Comparison of ENCODE assay signal across 8 cellular contexts in genomic region chr1:42657981-42658879, GRCh38. TPM values are rescaled to one million over a fixed set of nuclear protein-coding genes. Genes with fewer than 3 reads are reported as not detected.
A peak's percentile ranks its signal among the peaks of the same experiment; 100 is the strongest.
DNase-seq lines count a peak whose midpoint lies in the region; ATAC-seq and TF ChIP-seq lines count a peak whose summit lies in the region.

TSS of gene PPIH (plus strand) at chr1:42658423. CDS start at chr1:42658447, 24 bp downstream.

- H3K27ac Mint-ChIP-seq in natural killer cell, result peak within 1 kb of the TSS; percentile 93 to 94

- no peaks in the 10 kb centered on the region for H3K27me3 Mint-ChIP-seq in natural killer cell (ENCODE audit: low read depth in 2 of 2)

- no peaks in the 10 kb centered on the region for H3K27me3 ChIP-seq in Loucy (ENCODE audit: insufficient read depth, low read length, poor library complexity, severe bottlenecking)

- peaks cover 16% of the 10 kb centered on the region for H4K20me1 ChIP-seq in Loucy (ENCODE audit: insufficient read depth, low read length, poor library complexity, severe bottlenecking)

- H3K4me1 Mint-ChIP-seq in natural killer cell, result peaks cover 38 to 45% of the 10 kb centered on the region in 2 donors

- peak within 1 kb of the TSS; percentile 87 for H2AFZ ChIP-seq in Loucy (ENCODE audit: low read length)

- H3K4me3 ChIP-seq in Loucy (ENCODE audit: low read length, poor library complexity, severe bottlenecking), result peak within 1 kb of the TSS; percentile 80

- H3K9me3 ChIP-seq in Loucy (ENCODE audit: insufficient read depth, low read depth, low read length), result no peaks in the 10 kb centered on the region

- peaks cover 42% of the 10 kb centered on the region for H3K79me2 ChIP-seq in Loucy (ENCODE audit: insufficient read depth, low read length)

- peaks cover 41% of the 10 kb centered on the region for H3K4me1 ChIP-seq in Loucy (ENCODE audit: insufficient read depth, low read length, poor library complexity, severe bottlenecking)

- DNase-seq in ELR (ENCODE audit: low read depth) (peak; percentile 95), H4 (ENCODE audit: low spot score) (peak; percentile 94), fibroblast of peridontal ligament (ENCODE audit: extremely low read depth) (peak; percentile 87), natural killer cell (peak; percentile 87)
- peak; percentile 93 for DNase-seq in activated T-helper 9 cell treated with anti-CD3 and anti-CD28 coated beads, Interleukin-2, amount 50 U/mL, for 16 hours (ENCODE audit: low read depth)
- DNase-seq in stimulated activated naive CD4-positive, alpha-beta T cell treated with Interleukin-2 at 50 U/mL for 16 hours (lab: John Stamatoyannopoulos, UW), result peak; percentile 96

- peak; percentile 97 to 99 (median 98) for ATAC-seq in natural killer cell

- peak within 1 kb of the TSS; percentile 98 for H3K4me3 Mint-ChIP-seq in natural killer cell

- intact Hi-C loops in natural killer cell (cut with micrococcal nuclease), result loop anchor here (1.0 kb wide), 1 partner anchor 24 kb away; the partner anchor contains the start of gene YBX1

- peak within 1 kb of the TSS; percentile 79 for H3K9ac ChIP-seq in Loucy (ENCODE audit: low read depth, low read length, poor library complexity, severe bottlenecking)

- no peaks in the 10 kb centered on the region for H3K9me2 ChIP-seq in Loucy (replicated peaks; ENCODE audit: low read depth, low read length)

- H3K9me3 Mint-ChIP-seq in natural killer cell, result no peaks in the 10 kb centered on the region

- peak within 1 kb of the TSS; percentile 95 for H3K4me2 ChIP-seq in Loucy (ENCODE audit: low read depth, low read length, poor library complexity, severe bottlenecking)

- peaks cover 12% of the 10 kb centered on the region for H3K36me3 Mint-ChIP-seq in natural killer cell

- H3F3A ChIP-seq in Loucy (ENCODE audit: low read depth), result no peaks in the 10 kb centered on the region

- H3K36me3 ChIP-seq in Loucy (ENCODE audit: insufficient read depth, low read length), result no peaks in the 10 kb centered on the region

- TF ChIP-seq CTCF in Loucy (conservative IDR thresholded peaks at IDR 0.05; ENCODE audit: low read length) (no peak), natural killer cell (IDR thresholded peaks at IDR 0.05) (no peak)

- TF ChIP-seq POLR2A in Raji (IDR thresholded peaks at IDR 0.05; ENCODE audit: insufficient read depth, low read depth, low read length), result peak; percentile 100

RNA-seq across cellular contexts. Expression of gene PPIH, which starts in this region (rescaled TPM):
- total RNA-seq in H4 (2014; rRNA removed; shearing (Covaris generic)), result 142 and 206 TPM in 2 replicates
- total RNA-seq in natural killer cell, result 10 to 100 TPM; 41.2 to 50.3 (median 43.1) TPM

Comparison
In these comparisons a context has a peak if more than half of its experiments do, and no peak if none do; other contexts are left out.
1. Peak in every context shown above with its lines: DNase-seq, ATAC-seq and H3K4me3 ChIP-seq.